ENCODE assay signal across 2 cellular contexts in the genomic region with DNA sequence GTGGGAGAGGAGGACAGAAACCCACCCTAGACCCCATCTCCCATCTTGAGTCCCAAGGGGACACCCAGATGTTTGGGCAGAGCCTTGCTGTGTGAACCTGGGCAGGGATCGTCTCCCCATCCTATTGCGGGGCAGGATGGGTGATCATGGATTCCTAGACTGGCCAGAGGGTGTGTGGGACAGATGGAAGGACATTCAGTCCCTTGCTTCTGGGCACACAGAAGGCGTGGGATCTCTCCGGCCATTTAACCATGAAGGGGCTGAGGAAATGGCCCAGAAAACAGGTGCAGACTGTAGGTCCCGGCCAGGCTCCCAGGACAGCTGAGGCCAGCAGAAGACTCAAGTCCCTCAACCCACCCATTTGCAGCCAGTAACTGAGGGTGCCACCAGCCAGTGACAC.
A peak's percentile ranks its signal among the peaks of the same experiment; 100 is the strongest.
TF ChIP-seq lines count a peak whose summit lies in the region.

No MANE protein-coding gene starts in this region.

TF ChIP-seq in IMR-90, 13 proteins besides CTCF, POLR2A, EP300 and RAD21:
- TF ChIP-seq CEBPB (IDR thresholded peaks at IDR 0.05; ENCODE audit: low read depth, low read length) (no peak), BHLHE40 (IDR thresholded peaks at IDR 0.05; ENCODE audit: low read depth, low read length) (no peak), SMC3 (IDR thresholded peaks at IDR 0.05; ENCODE audit: low read depth, low read length) (no peak)

TF ChIP-seq in K562, 482 proteins besides CTCF, POLR2A, EP300 and RAD21:
- TF ChIP-seq TEAD4 (IDR thresholded peaks at IDR 0.05; ENCODE audit: low read length) (no peak), TEAD4 (CRISPR knock-in tag; IDR thresholded peaks at IDR 0.05; ENCODE audit: borderline replicate concordance) (0 out of 2 replicates have a peak, but pooled peaks have one; percentile 33), KDM5B (IDR thresholded peaks at IDR 0.05; ENCODE audit: insufficient replicate concordance, low read depth, low read length) (no peak), CHD4 (IDR thresholded peaks at IDR 0.05; ENCODE audit: insufficient read depth, insufficient replicate concordance, low read depth, low read length, poor library complexity, severe bottlenecking) (no peak)
- TF ChIP-seq, protein P1, sequence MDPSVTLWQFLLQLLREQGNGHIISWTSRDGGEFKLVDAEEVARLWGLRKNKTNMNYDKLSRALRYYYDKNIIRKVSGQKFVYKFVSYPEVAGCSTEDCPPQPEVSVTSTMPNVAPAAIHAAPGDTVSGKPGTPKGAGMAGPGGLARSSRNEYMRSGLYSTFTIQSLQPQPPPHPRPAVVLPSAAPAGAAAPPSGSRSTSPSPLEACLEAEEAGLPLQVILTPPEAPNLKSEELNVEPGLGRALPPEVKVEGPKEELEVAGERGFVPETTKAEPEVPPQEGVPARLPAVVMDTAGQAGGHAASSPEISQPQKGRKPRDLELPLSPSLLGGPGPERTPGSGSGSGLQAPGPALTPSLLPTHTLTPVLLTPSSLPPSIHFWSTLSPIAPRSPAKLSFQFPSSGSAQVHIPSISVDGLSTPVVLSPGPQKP (CRISPR knock-in tag; IDR thresholded peaks at IDR 0.05): peak; percentile 52; the same call in 1 of the 2 replicates
- TF ChIP-seq, protein P2, sequence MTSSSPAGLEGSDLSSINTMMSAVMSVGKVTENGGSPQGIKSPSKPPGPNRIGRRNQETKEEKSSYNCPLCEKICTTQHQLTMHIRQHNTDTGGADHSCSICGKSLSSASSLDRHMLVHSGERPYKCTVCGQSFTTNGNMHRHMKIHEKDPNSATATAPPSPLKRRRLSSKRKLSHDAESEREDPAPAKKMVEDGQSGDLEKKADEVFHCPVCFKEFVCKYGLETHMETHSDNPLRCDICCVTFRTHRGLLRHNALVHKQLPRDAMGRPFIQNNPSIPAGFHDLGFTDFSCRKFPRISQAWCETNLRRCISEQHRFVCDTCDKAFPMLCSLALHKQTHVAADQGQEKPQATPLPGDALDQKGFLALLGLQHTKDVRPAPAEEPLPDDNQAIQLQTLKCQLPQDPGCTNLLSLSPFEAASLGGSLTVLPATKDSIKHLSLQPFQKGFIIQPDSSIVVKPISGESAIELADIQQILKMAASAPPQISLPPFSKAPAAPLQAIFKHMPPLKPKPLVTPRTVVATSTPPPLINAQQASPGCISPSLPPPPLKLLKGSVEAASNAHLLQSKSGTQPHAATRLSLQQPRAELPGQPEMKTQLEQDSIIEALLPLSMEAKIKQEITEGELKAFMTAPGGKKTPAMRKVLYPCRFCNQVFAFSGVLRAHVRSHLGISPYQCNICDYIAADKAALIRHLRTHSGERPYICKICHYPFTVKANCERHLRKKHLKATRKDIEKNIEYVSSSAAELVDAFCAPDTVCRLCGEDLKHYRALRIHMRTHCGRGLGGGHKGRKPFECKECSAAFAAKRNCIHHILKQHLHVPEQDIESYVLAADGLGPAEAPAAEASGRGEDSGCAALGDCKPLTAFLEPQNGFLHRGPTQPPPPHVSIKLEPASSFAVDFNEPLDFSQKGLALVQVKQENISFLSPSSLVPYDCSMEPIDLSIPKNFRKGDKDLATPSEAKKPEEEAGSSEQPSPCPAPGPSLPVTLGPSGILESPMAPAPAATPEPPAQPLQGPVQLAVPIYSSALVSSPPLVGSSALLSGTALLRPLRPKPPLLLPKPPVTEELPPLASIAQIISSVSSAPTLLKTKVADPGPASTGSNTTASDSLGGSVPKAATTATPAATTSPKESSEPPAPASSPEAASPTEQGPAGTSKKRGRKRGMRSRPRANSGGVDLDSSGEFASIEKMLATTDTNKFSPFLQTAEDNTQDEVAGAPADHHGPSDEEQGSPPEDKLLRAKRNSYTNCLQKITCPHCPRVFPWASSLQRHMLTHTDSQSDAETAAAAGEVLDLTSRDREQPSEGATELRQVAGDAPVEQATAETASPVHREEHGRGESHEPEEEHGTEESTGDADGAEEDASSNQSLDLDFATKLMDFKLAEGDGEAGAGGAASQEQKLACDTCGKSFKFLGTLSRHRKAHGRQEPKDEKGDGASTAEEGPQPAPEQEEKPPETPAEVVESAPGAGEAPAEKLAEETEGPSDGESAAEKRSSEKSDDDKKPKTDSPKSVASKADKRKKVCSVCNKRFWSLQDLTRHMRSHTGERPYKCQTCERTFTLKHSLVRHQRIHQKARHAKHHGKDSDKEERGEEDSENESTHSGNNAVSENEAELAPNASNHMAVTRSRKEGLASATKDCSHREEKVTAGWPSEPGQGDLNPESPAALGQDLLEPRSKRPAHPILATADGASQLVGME (CRISPR knock-in tag; IDR thresholded peaks at IDR 0.05): no peak
